25 cellular contexts compared by ENCODE assay signal in genomic region chr18:62239475-62239874, GRCh38.
"Had no signal": no experiment of that assay in that cellular context is flagged by ENCODE, and none has a peak within 500 bp of the region (broad histone marks: within the 10 kb centered on the region; RNA-seq: fewer than 3 reads in every experiment).

No MANE protein-coding gene starts in this region.

- H3K4me1 ChIP-seq: parathyroid adenoma, stomach, suprapubic skin, tibial nerve had no signal

- DNase-seq: activated CD8-positive, alpha-beta memory T cell treated with anti-CD3 and anti-CD28 coated beads for 24 hours; activated CD8-positive, alpha-beta memory T cell treated with anti-CD3 and anti-CD28 coated beads, Interleukin-2, amount 50 U/mL, for 4 hours; activated T-cell treated with anti-CD3 and anti-CD28 coated beads, Interleukin-2, amount 50 U/mL, for 24 hours; aorta; central memory CD4-positive, alpha-beta T cell; effector memory CD4-positive, alpha-beta T cell; foreskin melanocyte; nucleus accumbens; small intestine; stimulated activated CD4-positive, alpha-beta T cell treated with anti-CD3 and anti-CD28 coated beads, Interleukin-2, amount 100 ng/mL, for 24 hours; stomach; T-cell had no signal

- H3K27me3 Mint-ChIP-seq: activated T-cell treated with anti-CD3 and anti-CD28 coated beads, Interleukin-2, amount 50 U/mL, for 24 hours; activated T-helper 17 cell treated with anti-CD3 and anti-CD28 coated beads, Interleukin-2, amount 50 U/mL, for 72 hours; brain; T-cell had no signal

- ATAC-seq: activated naive CD4-positive, alpha-beta T cell treated with anti-CD3 and anti-CD28 coated beads, Interleukin-2, amount 50 U/mL, for 72 hours; activated T-helper 17 cell treated with anti-CD3 and anti-CD28 coated beads, Interleukin-2, amount 50 U/mL, for 72 hours; sciatic nerve; stimulated activated effector memory CD8-positive, alpha-beta T cell treated with anti-CD3 and anti-CD28 coated beads, Interleukin-12 subunit alpha, Interleukin-12 subunit beta, amount 100 ng/mL, for 72 hours; T-cell had no signal

- H3K79me2 ChIP-seq: hepatocyte had no signal

- H3K4me3 Mint-ChIP-seq: activated T-cell treated with anti-CD3 and anti-CD28 coated beads, Interleukin-2, amount 50 U/mL, for 24 hours; activated T-helper 17 cell treated with anti-CD3 and anti-CD28 coated beads, Interleukin-2, amount 50 U/mL, for 72 hours; brain; nephron; stimulated activated effector memory CD8-positive, alpha-beta T cell treated with anti-CD3 and anti-CD28 coated beads, Interleukin-12 subunit alpha, Interleukin-12 subunit beta, amount 100 ng/mL, for 72 hours; T-cell; T-helper 2 cell treated with Interferon-gamma antibody and Interleukin-4, amounts not matched to agents 5 μg/mL and 100 μg/mL, for 36 hours had no signal

- H3K4me3 ChIP-seq: hepatocyte, stomach, suprapubic skin, tibial nerve had no signal

- H3K27me3 ChIP-seq: hepatocyte, stomach, suprapubic skin, tibial nerve had no signal

- H3K9ac ChIP-seq: parathyroid adenoma had no signal

- H3K27ac ChIP-seq: hepatocyte, parathyroid adenoma, stomach, suprapubic skin, tibial nerve had no signal

- H3K9me3 ChIP-seq: stomach, suprapubic skin, tibial nerve had no signal

- H3K9me3 Mint-ChIP-seq: activated naive CD4-positive, alpha-beta T cell treated with anti-CD3 and anti-CD28 coated beads, Interleukin-2, amount 50 U/mL, for 72 hours; activated T-cell treated with anti-CD3 and anti-CD28 coated beads, Interleukin-2, amount 50 U/mL, for 24 hours; activated T-helper 17 cell treated with anti-CD3 and anti-CD28 coated beads, Interleukin-2, amount 50 U/mL, for 72 hours; stimulated activated effector memory CD8-positive, alpha-beta T cell treated with anti-CD3 and anti-CD28 coated beads, Interleukin-12 subunit alpha, Interleukin-12 subunit beta, amount 100 ng/mL, for 72 hours; T-cell had no signal

- H3K4me1 Mint-ChIP-seq: brain, nephron had no signal

- FAIRE-seq: endothelial cell of umbilical vein, urothelium cell line had no signal

- H3K27ac Mint-ChIP-seq: activated naive CD4-positive, alpha-beta T cell treated with anti-CD3 and anti-CD28 coated beads, Interleukin-2, amount 50 U/mL, for 72 hours; activated T-cell treated with anti-CD3 and anti-CD28 coated beads, Interleukin-2, amount 50 U/mL, for 24 hours; activated T-helper 17 cell treated with anti-CD3 and anti-CD28 coated beads, Interleukin-2, amount 50 U/mL, for 72 hours; brain; nephron; stimulated activated effector memory CD8-positive, alpha-beta T cell treated with anti-CD3 and anti-CD28 coated beads, Interleukin-12 subunit alpha, Interleukin-12 subunit beta, amount 100 ng/mL, for 72 hours; T-helper 2 cell treated with Interferon-gamma antibody and Interleukin-4, amounts not matched to agents 5 μg/mL and 100 μg/mL, for 36 hours had no signal

- H3K4me2 ChIP-seq: hepatocyte had no signal

- H2AFZ ChIP-seq: hepatocyte, parathyroid adenoma had no signal
